Comparison of ENCODE assay signal across 1 cellular context in the genomic region with DNA sequence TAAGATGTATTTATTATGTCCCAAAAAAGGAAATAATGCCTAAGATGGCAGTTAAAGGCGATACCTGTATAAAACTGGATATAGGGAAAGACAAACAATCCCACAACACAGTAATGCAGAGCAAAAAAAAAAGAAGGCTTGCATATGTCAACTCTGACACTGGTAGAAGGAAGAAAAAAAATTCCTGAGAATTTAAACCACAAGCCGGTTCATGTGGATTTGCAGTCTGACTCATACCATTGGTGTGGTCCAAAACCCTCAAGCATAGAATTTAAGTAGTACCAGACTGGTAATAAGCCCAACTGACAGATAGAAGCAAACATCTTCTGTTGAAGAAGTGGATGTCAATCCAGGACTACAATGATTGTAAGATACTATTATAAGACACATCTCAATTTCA.
A peak's percentile ranks its signal among the peaks of the same experiment; 100 is the strongest.
TF ChIP-seq lines count a peak whose summit lies in the region.

No MANE protein-coding gene starts in this region.

TF ChIP-seq in SK-N-SH, 30 proteins besides CTCF, POLR2A, EP300 and RAD21:
- TF ChIP-seq NFIC (IDR thresholded peaks at IDR 0.05; ENCODE audit: borderline replicate concordance) (peak; percentile 28; the same call in 1 of the 2 replicates), TEAD4 (IDR thresholded peaks at IDR 0.05; ENCODE audit: borderline replicate concordance, insufficient read depth) (0 out of 2 replicates have a peak, but pooled peaks have one; percentile 11), TAF1 (IDR thresholded peaks at IDR 0.05; ENCODE audit: borderline replicate concordance, low read depth, low read length) (no peak), ELF1 (IDR thresholded peaks at IDR 0.05) (no peak), FOSL2 (IDR thresholded peaks at IDR 0.05; ENCODE audit: borderline replicate concordance, low read depth) (peak; percentile 69; the same call in 1 of the 2 replicates), JUND (IDR thresholded peaks at IDR 0.05) (peak; percentile 76), MXI1 (IDR thresholded peaks at IDR 0.05; ENCODE audit: low read depth, low read length) (no peak), GATA2 (CRISPR knock-in tag; IDR thresholded peaks at IDR 0.05) (no peak), EZH2phosphoT487 (IDR thresholded peaks at IDR 0.05; ENCODE audit: borderline replicate concordance, low read depth) (no peak), IRF3 (IDR thresholded peaks at IDR 0.05; ENCODE audit: low read depth, low read length) (no peak), TCF12 (IDR thresholded peaks at IDR 0.05) (peak; percentile 79), SIN3A (IDR thresholded peaks at IDR 0.05; ENCODE audit: borderline replicate concordance, low read depth, low read length) (0 out of 2 replicates have a peak, but pooled peaks have one; percentile 24)
- TF ChIP-seq, protein P1, sequence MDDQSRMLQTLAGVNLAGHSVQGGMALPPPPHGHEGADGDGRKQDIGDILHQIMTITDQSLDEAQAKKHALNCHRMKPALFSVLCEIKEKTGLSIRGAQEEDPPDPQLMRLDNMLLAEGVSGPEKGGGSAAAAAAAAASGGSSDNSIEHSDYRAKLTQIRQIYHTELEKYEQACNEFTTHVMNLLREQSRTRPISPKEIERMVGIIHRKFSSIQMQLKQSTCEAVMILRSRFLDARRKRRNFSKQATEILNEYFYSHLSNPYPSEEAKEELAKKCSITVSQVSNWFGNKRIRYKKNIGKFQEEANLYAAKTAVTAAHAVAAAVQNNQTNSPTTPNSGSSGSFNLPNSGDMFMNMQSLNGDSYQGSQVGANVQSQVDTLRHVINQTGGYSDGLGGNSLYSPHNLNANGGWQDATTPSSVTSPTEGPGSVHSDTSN (IDR thresholded peaks at IDR 0.05) = peak; percentile 71
- TF ChIP-seq, protein P2, sequence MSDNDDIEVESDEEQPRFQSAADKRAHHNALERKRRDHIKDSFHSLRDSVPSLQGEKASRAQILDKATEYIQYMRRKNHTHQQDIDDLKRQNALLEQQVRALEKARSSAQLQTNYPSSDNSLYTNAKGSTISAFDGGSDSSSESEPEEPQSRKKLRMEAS (IDR thresholded peaks at IDR 0.05; ENCODE audit: low read depth) = peak; percentile 22; the same call in 1 of the 2 replicates
